8 cellular contexts compared by ENCODE assay signal in the genomic region with DNA sequence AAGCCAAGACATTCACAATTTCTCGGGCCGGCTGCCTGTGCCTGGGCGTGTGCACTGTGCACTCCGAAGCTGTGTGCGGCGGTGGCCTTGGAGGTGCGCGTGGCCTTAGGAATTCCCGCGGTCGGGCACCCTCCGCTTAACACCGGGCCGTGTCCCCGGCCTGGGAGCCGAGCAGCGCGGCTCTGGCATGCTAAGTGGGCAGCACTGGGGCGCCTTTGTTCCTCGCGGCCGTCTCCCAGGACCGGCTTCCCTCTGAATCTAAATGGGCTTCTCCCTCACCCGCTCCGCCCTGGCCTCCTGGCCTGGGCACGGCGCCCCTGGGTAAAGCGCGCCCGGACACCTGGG. TPM values are rescaled to one million over a fixed set of nuclear protein-coding genes. Genes with fewer than 3 reads are reported as not detected.
DNase-seq lines count a peak whose midpoint lies in the region; ATAC-seq and TF ChIP-seq lines count a peak whose summit lies in the region.

No MANE protein-coding gene starts in this region.

- no peaks in the 10 kb centered on the region for H3K9me3 ChIP-seq in breast epithelium
- H3K9me3 ChIP-seq in thyroid gland, result no peaks in the 10 kb centered on the region

- 6 to 11% methylated on average over 4 to 11 of the region's 30 CpGs for WGBS in thyroid gland, 2 donors

- H3K4me1 ChIP-seq in breast epithelium (no peaks in the 10 kb centered on the region), thyroid gland (peaks cover 13 to 14% of the 10 kb centered on the region in 2 donors)

- DNase-seq in NCI-H146 (lab: John Stamatoyannopoulos, UW) (peak; percentile 46), NCI-H146 treated with DMSO at 0.1 percent for 48 hours (lab: John Stamatoyannopoulos, UW; ENCODE audit: unreplicated experiment) (no peak), breast epithelium (ENCODE audit: low spot score in 2 of 2) (no peak), kidney glomerular epithelial cell (lab: John Stamatoyannopoulos, UW) (peak; percentile 20), thyroid gland (peak; percentile 60 to 63), NCI-H187 treated with DMSO at 0.1 percent for 48 hours (lab: John Stamatoyannopoulos, UW) (no peak)

- peak overlapping the region; percentile 35 to 76 (median 63) for H3K4me3 ChIP-seq in breast epithelium
- H3K4me3 ChIP-seq in thyroid gland (replicated peaks in 1 of 3), result peak overlapping the region in 1 of 3 donors; percentile 45

- H3K27ac ChIP-seq in breast epithelium, result no peak overlapping the region
- H3K27ac ChIP-seq in thyroid gland, result peak overlapping the region; percentile 3 to 84 (median 67)

- ATAC-seq in GM19035 (IDR thresholded peaks at IDR 0.05; ENCODE audit: unreplicated experiment) (no peak), HG02610 (IDR thresholded peaks at IDR 0.05; ENCODE audit: unreplicated experiment) (no peak)

- intact Hi-C loops in breast epithelium (cut with DNase I; ENCODE audit: low total_unique reads), result no loop called here
- intact Hi-C loops in thyroid gland (cut with DNase I), result no loop called here

- no peak for TF ChIP-seq CTCF in breast epithelium (IDR thresholded peaks at IDR 0.05)
- TF ChIP-seq CTCF in thyroid gland (IDR thresholded peaks at IDR 0.05), result no peak

- H3K27me3 ChIP-seq in breast epithelium (no peaks in the 10 kb centered on the region), thyroid gland (no peaks in the 10 kb centered on the region)

- TF ChIP-seq POLR2A in breast epithelium (IDR thresholded peaks at IDR 0.05) (no peak), thyroid gland (IDR thresholded peaks at IDR 0.05) (no peak)

- H3K36me3 ChIP-seq in breast epithelium, result no peaks in the 10 kb centered on the region
- H3K36me3 ChIP-seq in thyroid gland, result no peaks in the 10 kb centered on the region

RNA-seq across cellular contexts. Expression of a gene that starts 0.5 kb away (rescaled TPM):
- total RNA-seq in breast epithelium (1 to 10 TPM; 5.9 to 8.5 (median 7.0) TPM), thyroid gland (10 to 100 TPM in 2 of 4 donors, 1 to 10 TPM in 2; 9.4 to 19.1 (median 13.8) TPM)

Comparison
In these comparisons a context has a peak if more than half of its experiments do, and no peak if none do; other contexts are left out.
1. DNase-seq: peak in NCI-H146 (single experiment), kidney glomerular epithelial cell (single experiment) and thyroid gland (2 of 2); none in NCI-H146 treated with DMSO at 0.1 percent for 48 hours (single experiment), breast epithelium (0 of 2) and NCI-H187 treated with DMSO at 0.1 percent for 48 hours (single experiment).
2. H3K27ac ChIP-seq: peak in thyroid gland (3 of 3); none in breast epithelium (0 of 2).